ENCODE assay signal across 24 cellular contexts in the genomic region with DNA sequence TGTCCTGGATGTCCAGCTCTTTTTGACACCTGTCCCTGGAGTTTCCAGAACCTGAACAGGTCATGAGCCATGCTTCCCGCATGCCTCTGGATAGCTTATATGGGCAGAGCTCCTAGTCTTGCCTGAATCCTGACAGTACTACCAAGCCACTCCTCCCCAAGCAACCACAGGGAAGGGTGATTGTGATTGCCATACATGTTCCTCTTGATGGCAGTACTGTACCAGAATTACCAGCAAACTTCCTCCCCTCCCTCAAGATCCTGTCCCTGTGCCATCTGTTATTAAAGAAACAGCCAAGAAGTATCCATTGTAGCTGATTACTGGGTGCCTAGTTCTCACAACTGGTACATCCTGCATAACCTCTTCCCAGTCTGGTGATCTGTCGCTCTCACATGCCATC.
DNase-seq lines count a peak whose midpoint lies in the region; ATAC-seq, FAIRE-seq and TF ChIP-seq lines count a peak whose summit lies in the region.
"Had no signal": no experiment of that assay in that cellular context is flagged by ENCODE, and none has a peak within 500 bp of the region (broad histone marks: within the 10 kb centered on the region; RNA-seq: fewer than 3 reads in every experiment).

No MANE protein-coding gene starts in this region.

- no peak overlapping the region for H3K27ac Mint-ChIP-seq in activated CD4-positive, alpha-beta memory T cell treated with anti-CD3 and anti-CD28 coated beads for 36 hours
- H3K27ac Mint-ChIP-seq: CD4-positive, CD25-positive, alpha-beta regulatory T cell; IgD-negative memory B cell had no signal

- POLR2A ChIA-PET in HEK293 (lab: Yijun Ruan, JAX), result no interaction called here
- POLR2A ChIA-PET in H1 (lab: Charles Lee; ENCODE audit: partially characterized antibody), result interaction anchor here (2.1 kb wide), 1 partner anchor 35 kb away, joined by 5 read pairs; no protein-coding TSS in a partner anchor
- POLR2A ChIA-PET in activated CD4-positive, alpha-beta memory T cell treated with anti-CD3 and anti-CD28 coated beads for 36 hours (lab: Charles Lee), result no interaction called here

- no peak overlapping the region for H4K5ac ChIP-seq in H1 (ENCODE audit: insufficient read length, low read depth, low read length)

- H3K23ac ChIP-seq in H1 (ENCODE audit: insufficient read length), result no peak overlapping the region

- no peak overlapping the region for H3K56ac ChIP-seq in H1 (replicated peaks; ENCODE audit: insufficient read length, low read depth, low read length)

- H3K18ac ChIP-seq in H1 (ENCODE audit: extremely low read depth, low read length), result no peak overlapping the region

- no peak overlapping the region for H3K4ac ChIP-seq in H1 (replicated peaks; ENCODE audit: insufficient read length, low read depth, low read length)

- H3K36me3 ChIP-seq in HEK293 (ENCODE audit: control insufficient read depth in 2 of 2, insufficient read depth in 1 of 2, low read length in 2 of 2), result no peaks in the 10 kb centered on the region
- peaks cover 0 to 2% (median 0%) of the 10 kb centered on the region in 4 experiments; a peak in 4 of 8 replicates for H3K36me3 ChIP-seq in H1 (ENCODE audit: control insufficient read depth in 2 of 4, insufficient read depth in 4 of 4, low read length in 3 of 4)
- H3K36me3 ChIP-seq: BE2C had no signal

- H3K4me3 ChIP-seq in HEK293 (ENCODE audit: low read depth, low read length) (no peak overlapping the region), H1 (ENCODE audit: extremely low read depth in 1 of 4, insufficient read depth in 2 of 4, low read depth in 3 of 4, low read length in 4 of 4) (no peak overlapping the region)
- H3K4me3 ChIP-seq: GM23248 had no signal

- H4K20me1 ChIP-seq in H1 (replicated peaks in 1 of 2; ENCODE audit: control insufficient read depth in 1 of 2, insufficient read depth in 2 of 2, low read length in 2 of 2), result peaks cover under 1 to 10% of the 10 kb centered on the region in 2 experiments

- no peak overlapping the region for H4K8ac ChIP-seq in H1 (ENCODE audit: extremely low read depth, insufficient read depth, low read length)

- no peak overlapping the region for H2BK20ac ChIP-seq in H1 (ENCODE audit: low read length)

- H2BK12ac ChIP-seq in H1 (ENCODE audit: low read depth, low read length), result no peak overlapping the region

- no peaks in the 10 kb centered on the region for H3K79me1 ChIP-seq in H1 (ENCODE audit: low read depth, low read length)

- H3K4me1 Mint-ChIP-seq in activated CD4-positive, alpha-beta memory T cell treated with anti-CD3 and anti-CD28 coated beads for 36 hours (ENCODE audit: low read depth), result no peaks in the 10 kb centered on the region
- H3K4me1 Mint-ChIP-seq: CD4-positive, CD25-positive, alpha-beta regulatory T cell; CD8-positive, alpha-beta memory T cell had no signal

- H2BK120ac ChIP-seq in H1 (replicated peaks; ENCODE audit: low read depth, low read length), result no peak overlapping the region

- H2BK5ac ChIP-seq in H1 (ENCODE audit: low read depth, low read length), result no peak overlapping the region

- H3K27ac ChIP-seq in HEK293 (ENCODE audit: extremely low read depth, low read depth, low read length), result no peak overlapping the region
- no peak overlapping the region for H3K27ac ChIP-seq in H1 (ENCODE audit: low read depth, low read length)
- H3K27ac ChIP-seq: GM23248 had no signal

- WGBS in H1 (ENCODE audit: extremely low coverage in 1 of 2, insufficient coverage in 1 of 2, insufficient read length in 1 of 2, insufficient replicate concordance in 2 of 2, low coverage in 1 of 2, low lambda C conversion rate in 2 of 2, missing lambda C conversion rate in 1 of 2), 2 experiments, result 78% methylated on average over 2 of the region's 2 CpGs; no CpG with 5 or more reads in 1 of the 2 experiments

- H3K9me3 ChIP-seq in HEK293 (ENCODE audit: control insufficient read depth, insufficient read depth, low read depth, low read length) (no peaks in the 10 kb centered on the region), H1 (ENCODE audit: insufficient read depth in 2 of 2, low read depth in 1 of 2, low read length in 1 of 2) (0 out of 4 replicates have a peak, but pooled peaks cover 0 to under 1% of the 10 kb centered on the region in 2 experiments)
- H3K9me3 ChIP-seq: BE2C had no signal

- H3K27me3 Mint-ChIP-seq in activated CD4-positive, alpha-beta memory T cell treated with anti-CD3 and anti-CD28 coated beads for 36 hours, result no peaks in the 10 kb centered on the region
- H3K27me3 Mint-ChIP-seq: CD4-positive, CD25-positive, alpha-beta regulatory T cell; IgD-negative memory B cell had no signal

- no peaks in the 10 kb centered on the region for H3K36me3 Mint-ChIP-seq in activated CD4-positive, alpha-beta memory T cell treated with anti-CD3 and anti-CD28 coated beads for 36 hours
- H3K36me3 Mint-ChIP-seq: CD4-positive, CD25-positive, alpha-beta regulatory T cell; CD8-positive, alpha-beta memory T cell; IgD-negative memory B cell had no signal

- H2BK15ac ChIP-seq in H1 (ENCODE audit: low read length), result no peak overlapping the region

- TF ChIP-seq EP300 in H1 (IDR thresholded peaks at IDR 0.05; ENCODE audit: borderline replicate concordance in 1 of 2, low read depth in 2 of 2, low read length in 2 of 2), result no peak

- peak in 1 of 2 experiments; percentile 17; a peak in 2 of 4 replicates for TF ChIP-seq RAD21 in H1 (IDR thresholded peaks at IDR 0.05 in 1 of 2, conservative IDR thresholded peaks at IDR 0.05 in 1 of 2; ENCODE audit: low read depth in 2 of 2, low read length in 2 of 2)

- no peak overlapping the region for H2AFZ ChIP-seq in H1 (ENCODE audit: low read length)
- H2AFZ ChIP-seq: GM23248 had no signal

- no peak for TF ChIP-seq POLR2A in H1 (IDR thresholded peaks at IDR 0.05; ENCODE audit: control extremely low read depth in 1 of 2, low read depth in 2 of 2, low read length in 2 of 2)

- H3K9ac ChIP-seq in H1 (replicated peaks in 1 of 4; ENCODE audit: extremely low read depth in 1 of 4, low read depth in 3 of 4, low read length in 3 of 4), result no peak overlapping the region
- H3K9ac ChIP-seq: GM23248 had no signal

- peaks cover 3% of the 10 kb centered on the region for H3K9me3 Mint-ChIP-seq in activated CD4-positive, alpha-beta memory T cell treated with anti-CD3 and anti-CD28 coated beads for 36 hours

- ATAC-seq in HG03378 (IDR thresholded peaks at IDR 0.05; ENCODE audit: unreplicated experiment), result no peak
- ATAC-seq: HepG2 had no signal

- no peak for FAIRE-seq in H1 (lab: Jason Lieb, UNC)
- FAIRE-seq: GM12891, GM19239, H54, HepG2 had no signal

- no peak for TF ChIP-seq CTCF in GM20000 (IDR thresholded peaks at IDR 0.05; ENCODE audit: extremely low read depth, missing control alignments)
- peak; percentile 27; the same call in 1 of the 2 replicates for TF ChIP-seq CTCF in HEK293 (tag by site-specific recombination; IDR thresholded peaks at IDR 0.05)
- no peak for TF ChIP-seq CTCF in H1 (IDR thresholded peaks at IDR 0.05; ENCODE audit: control extremely low read depth in 1 of 3, insufficient read depth in 1 of 3, low read depth in 1 of 3, low read length in 3 of 3)

- intact Hi-C loops in activated CD4-positive, alpha-beta memory T cell treated with anti-CD3 and anti-CD28 coated beads for 36 hours (cut with micrococcal nuclease), result no loop called here

- peaks cover 0 to 17% of the 10 kb centered on the region in 2 experiments; a peak in 2 of 4 replicates for H3K79me2 ChIP-seq in H1 (ENCODE audit: control insufficient read depth in 1 of 2, insufficient read depth in 2 of 2, low read length in 2 of 2)

- H3K4me1 ChIP-seq in HEK293 (ENCODE audit: control insufficient read depth, insufficient read depth, low read length), result no peaks in the 10 kb centered on the region
- no peaks in the 10 kb centered on the region for H3K4me1 ChIP-seq in H1 (replicated peaks in 1 of 4; ENCODE audit: control insufficient read depth in 3 of 4, insufficient read depth in 4 of 4, low read length in 3 of 4)
- H3K4me1 ChIP-seq: BE2C had no signal

- no peak overlapping the region for H2AK5ac ChIP-seq in H1 (ENCODE audit: low read depth, low read length)

- no peaks in the 10 kb centered on the region for H3K27me3 ChIP-seq in H1 (replicated peaks in 1 of 4; ENCODE audit: control insufficient read depth in 3 of 4, extremely low read depth in 1 of 4, insufficient read depth in 3 of 4, low read length in 3 of 4)
- H3K27me3 ChIP-seq: BE2C had no signal

- peak; percentile 0 for DNase-seq in GM20000 (ENCODE audit: low spot score)
- DNase-seq in NCI-H524 (lab: John Stamatoyannopoulos, UW), result peak; percentile 40 to 65
- DNase-seq in H1 (ENCODE audit: low read depth in 1 of 2, low spot score in 2 of 2), result peak in 1 of 2 experiments; percentile 38
- DNase-seq in AML-193 (lab: John Stamatoyannopoulos, UW), result no peak
- no peak for DNase-seq in amniotic stem cell (lab: John Stamatoyannopoulos, UW)
- DNase-seq in activated CD4-positive, alpha-beta memory T cell treated with anti-CD3 and anti-CD28 coated beads for 36 hours, result no peak
- DNase-seq: BE2C; C1 segment of cervical spinal cord; CD4-positive, CD25-positive, alpha-beta regulatory T cell; CD8-positive, alpha-beta memory T cell; COR-L47; DMS 273 treated with DMSO at 0.1 percent for 48 hours; DMS53; DND-41; EL; GM23248; KBM-7 had no signal

- CTCF ChIA-PET in HEK293 (lab: Yijun Ruan, JAX), result no interaction called here
- CTCF ChIA-PET in H1 (lab: Charles Lee; ENCODE audit: partially characterized antibody), result interaction anchor here (0.9 kb wide), 1 partner anchor 679 kb away, joined by 3 read pairs; no protein-coding TSS in a partner anchor
- CTCF ChIA-PET in activated CD4-positive, alpha-beta memory T cell treated with anti-CD3 and anti-CD28 coated beads for 36 hours (lab: Charles Lee), result no interaction called here

- H4K91ac ChIP-seq in H1 (replicated peaks; ENCODE audit: insufficient read length, low read length), result no peak overlapping the region

- no peak overlapping the region for H3K4me2 ChIP-seq in H1 (ENCODE audit: insufficient read depth in 1 of 2, low read depth in 2 of 2, low read length in 2 of 2)

- no peak overlapping the region for H3K4me3 Mint-ChIP-seq in activated CD4-positive, alpha-beta memory T cell treated with anti-CD3 and anti-CD28 coated beads for 36 hours
- H3K4me3 Mint-ChIP-seq: CD4-positive, CD25-positive, alpha-beta regulatory T cell; CD8-positive, alpha-beta memory T cell; IgD-negative memory B cell had no signal

- H3K14ac ChIP-seq in H1 (ENCODE audit: insufficient read length), result no peak overlapping the region

- no peaks in the 10 kb centered on the region for H3K23me2 ChIP-seq in H1 (ENCODE audit: low read depth, low read length)

TF ChIP-seq in HEK293, 187 proteins besides CTCF, POLR2A, EP300 and RAD21:
- no peak for TF ChIP-seq ZNF473 (tag by site-specific recombination; IDR thresholded peaks at IDR 0.05)
- TF ChIP-seq ZNF621 (tag by site-specific recombination; IDR thresholded peaks at IDR 0.05), result no peak
- TF ChIP-seq ZNF654 (tag by site-specific recombination; IDR thresholded peaks at IDR 0.05; ENCODE audit: low read depth), result peak; percentile 37
- no peak for TF ChIP-seq MZF1 (tag by site-specific recombination; IDR thresholded peaks at IDR 0.05; ENCODE audit: borderline replicate concordance)

TF ChIP-seq in H1, 55 proteins besides CTCF, POLR2A, EP300 and RAD21:
- peak; percentile 74; the same call in 1 of the 2 replicates for TF ChIP-seq POLR2AphosphoS5 (IDR thresholded peaks at IDR 0.05; ENCODE audit: low read depth, low read length)
- TF ChIP-seq HDAC6 (IDR thresholded peaks at IDR 0.05; ENCODE audit: low read depth, low read length), result no peak

Comparison
In these comparisons a context has a peak if more than half of its experiments do, and no peak if none do; other contexts are left out.
1. DNase-seq: peak in GM20000 (single experiment) and NCI-H524 (2 of 2); none in AML-193 (0 of 2), amniotic stem cell (single experiment) and activated CD4-positive, alpha-beta memory T cell treated with anti-CD3 and anti-CD28 coated beads for 36 hours (single experiment).